In genomic region chr19:3150739-3151329, GRCh38 we compare ENCODE assay signal across 1 cellular context.
A peak's percentile ranks its signal among the peaks of the same experiment; 100 is the strongest.
TF ChIP-seq lines count a peak whose summit lies in the region.

No MANE protein-coding gene starts in this region.

TF ChIP-seq in HEK293, 187 proteins besides CTCF, POLR2A, EP300 and RAD21 (continued from another document):
- no peak for TF ChIP-seq ZNF362 (tag by site-specific recombination; IDR thresholded peaks at IDR 0.05)
- no peak for TF ChIP-seq ZNF239 (tag by site-specific recombination; IDR thresholded peaks at IDR 0.05)
- TF ChIP-seq ZNF202 (tag by site-specific recombination; IDR thresholded peaks at IDR 0.05; ENCODE audit: borderline replicate concordance), result no peak
- no peak for TF ChIP-seq ZNF10 (tag by site-specific recombination; IDR thresholded peaks at IDR 0.05)
- no peak for TF ChIP-seq ZBTB20 (tag by site-specific recombination; IDR thresholded peaks at IDR 0.05)
- no peak for TF ChIP-seq ZNF404 (tag by site-specific recombination; IDR thresholded peaks at IDR 0.05)
- TF ChIP-seq ZBTB10 (tag by site-specific recombination; IDR thresholded peaks at IDR 0.05), result peak; percentile 70; the same call in 1 of the 2 replicates
- TF ChIP-seq GFI1B (tag by site-specific recombination; IDR thresholded peaks at IDR 0.05), result no peak
TF ChIP-seq in HEK293: peak in this region for 3.
